Comparison of ENCODE assay signal across 1 cellular context in genomic region chr3:38397320-38397719, GRCh38.
TF ChIP-seq lines count a peak whose summit lies in the region.

No MANE protein-coding gene starts in this region.

TF ChIP-seq in HCT116, 20 proteins besides CTCF, POLR2A, EP300 and RAD21 (continued from another document):
- TF ChIP-seq REST (IDR thresholded peaks at IDR 0.05; ENCODE audit: low read depth) = peak; percentile 72
- no peak for TF ChIP-seq YY1 (IDR thresholded peaks at IDR 0.05; ENCODE audit: extremely low read depth, insufficient replicate concordance, low read depth, low read length)
- no peak for TF ChIP-seq CEBPB (IDR thresholded peaks at IDR 0.05; ENCODE audit: low read depth)
- no peak for TF ChIP-seq EZH2phosphoT487 (IDR thresholded peaks at IDR 0.05; ENCODE audit: borderline replicate concordance)
